In genomic region chr5:150458819-150459557, GRCh38 we compare ENCODE assay signal across 8 cellular contexts.
A peak's percentile ranks its signal among the peaks of the same experiment; 100 is the strongest.
DNase-seq lines count a peak whose midpoint lies in the region; ATAC-seq, FAIRE-seq and TF ChIP-seq lines count a peak whose summit lies in the region.

No MANE protein-coding gene starts in this region.

- peak; percentile 3 to 79 (median 32) for DNase-seq in C1 segment of cervical spinal cord (lab: John Stamatoyannopoulos, UW)
- DNase-seq in GM19239 (ENCODE audit: insufficient read length, low spot score) = peak; percentile 61
- DNase-seq in NOMO-1 treated with DMSO at 0.1 percent for 48 hours (lab: John Stamatoyannopoulos, UW; ENCODE audit: unreplicated experiment) = peak; percentile 53
- peak; percentile 84 for DNase-seq in activated T-cell treated with anti-CD3 and anti-CD28 coated beads for 4 hours
- DNase-seq in erythroblast (lab: John Stamatoyannopoulos, UW) = peak; percentile 65 to 83
- DNase-seq in nephron progenitor cell = peak; percentile 94
- DNase-seq in stimulated activated naive CD8-positive, alpha-beta T cell treated with anti-CD3 and anti-CD28 coated beads, Interleukin-15, Interleukin-2, amounts not matched to agents 100 U/mL and 50 U/mL, for 24 hours = peak; percentile 92

- peak; percentile 64 for ATAC-seq in HG03439 (IDR thresholded peaks at IDR 0.05; ENCODE audit: unreplicated experiment)
- ATAC-seq in stimulated activated naive CD8-positive, alpha-beta T cell treated with anti-CD3 and anti-CD28 coated beads, Interleukin-15, Interleukin-2, amounts not matched to agents 100 U/mL and 50 U/mL, for 24 hours = peak; percentile 91

- no peak for TF ChIP-seq POLR2A in erythroblast (IDR thresholded peaks at IDR 0.05; ENCODE audit: low read length)

- H3K27ac Mint-ChIP-seq in nephron progenitor cell = no peak overlapping the region

- H3K9me3 Mint-ChIP-seq in nephron progenitor cell = no peaks in the 10 kb centered on the region

- peak; percentile 77 for FAIRE-seq in GM19239 (lab: Jason Lieb, UNC)

- peaks cover 45% of the 10 kb centered on the region for H3K4me1 Mint-ChIP-seq in nephron progenitor cell

- H3K27me3 Mint-ChIP-seq in nephron progenitor cell (ENCODE audit: low read depth, poor library complexity) = no peaks in the 10 kb centered on the region

- peak; percentile 69 for TF ChIP-seq CTCF in nephron progenitor cell (IDR thresholded peaks at IDR 0.05)

- H3K36me3 Mint-ChIP-seq in nephron progenitor cell (ENCODE audit: low read depth) = no peaks in the 10 kb centered on the region

- peak overlapping the region; percentile 28 for H3K4me3 Mint-ChIP-seq in nephron progenitor cell

Comparison
In these comparisons a context has a peak if more than half of its experiments do, and no peak if none do; other contexts are left out.
1. Peak in every context shown above with its lines: DNase-seq and ATAC-seq.
2. DNase-seq: peak in every context shown above with its lines; median percentile 94 in nephron progenitor cell; 92 in stimulated activated naive CD8-positive, alpha-beta T cell treated with anti-CD3 and anti-CD28 coated beads, Interleukin-15, Interleukin-2, amounts not matched to agents 100 U/mL and 50 U/mL, for 24 hours; 84 in activated T-cell treated with anti-CD3 and anti-CD28 coated beads for 4 hours; 74 in erythroblast; 61 in GM19239; 53 in NOMO-1 treated with DMSO at 0.1 percent for 48 hours; 32 in C1 segment of cervical spinal cord.